In genomic region chr18:31101148-31102019, GRCh38 we compare ENCODE assay signal across 1 cellular context.
TF ChIP-seq lines count a peak whose summit lies in the region.

No MANE protein-coding gene starts in this region.

TF ChIP-seq in HepG2, 621 proteins besides CTCF, POLR2A, EP300 and RAD21 (continued from another document and continues in another):
- TF ChIP-seq ZBTB40 (IDR thresholded peaks at IDR 0.05) (no peak), ZBTB40 (CRISPR knock-in tag; IDR thresholded peaks at IDR 0.05) (0 out of 2 replicates have a peak, but pooled peaks have one; percentile 22), NCOA2 (CRISPR knock-in tag; IDR thresholded peaks at IDR 0.05) (peak; percentile 55; the same call in 1 of the 2 replicates), ZBTB46 (CRISPR knock-in tag; IDR thresholded peaks at IDR 0.05; ENCODE audit: borderline replicate concordance) (0 out of 2 replicates have a peak, but pooled peaks have one; percentile 57), BRD4 (CRISPR knock-in tag; IDR thresholded peaks at IDR 0.05) (peak; percentile 51; the same call in 1 of the 2 replicates), ZEB1 (IDR thresholded peaks at IDR 0.05; ENCODE audit: insufficient replicate concordance, low read depth) (peak; percentile 15), ZNF646 (CRISPR knock-in tag; IDR thresholded peaks at IDR 0.05) (no peak), NONO (IDR thresholded peaks at IDR 0.05) (no peak), NONO (CRISPR knock-in tag; conservative IDR thresholded peaks at IDR 0.05) (peak; percentile 47; the same call in 1 of the 2 replicates), THAP11 (CRISPR knock-in tag; IDR thresholded peaks at IDR 0.05) (0 out of 2 replicates have a peak, but pooled peaks have one; percentile 14), ZNF274 (CRISPR knock-in tag; IDR thresholded peaks at IDR 0.05) (peak; percentile 24; the same call in 1 of the 2 replicates), HOXA3 (CRISPR knock-in tag; IDR thresholded peaks at IDR 0.05) (peak; percentile 15; the same call in 1 of the 2 replicates), ELF3 (CRISPR knock-in tag; IDR thresholded peaks at IDR 0.05) (peak; percentile 22; the same call in 1 of the 2 replicates), KAT2B (IDR thresholded peaks at IDR 0.05; ENCODE audit: borderline replicate concordance, low read depth, low read length) (no peak), ZBTB8A (CRISPR knock-in tag; IDR thresholded peaks at IDR 0.05; ENCODE audit: borderline replicate concordance, low read depth) (0 out of 2 replicates have a peak, but pooled peaks have one; percentile 45), ZNF30 (CRISPR knock-in tag; IDR thresholded peaks at IDR 0.05) (no peak), MXD3 (CRISPR knock-in tag; IDR thresholded peaks at IDR 0.05) (peak; percentile 23; the same call in 1 of the 2 replicates), ZNF850 (CRISPR knock-in tag; conservative IDR thresholded peaks at IDR 0.05) (0 out of 2 replicates have a peak, but pooled peaks have one; percentile 21), KLF13 (CRISPR knock-in tag; IDR thresholded peaks at IDR 0.05) (no peak), ZNF746 (CRISPR knock-in tag; IDR thresholded peaks at IDR 0.05) (peak; percentile 20; the same call in 1 of the 2 replicates), SNAPC2 (CRISPR knock-in tag; IDR thresholded peaks at IDR 0.05) (0 out of 2 replicates have a peak, but pooled peaks have one; percentile 20), ZNF235 (CRISPR knock-in tag; IDR thresholded peaks at IDR 0.05; ENCODE audit: borderline replicate concordance) (peak; percentile 53; the same call in 1 of the 2 replicates), ZKSCAN1 (IDR thresholded peaks at IDR 0.05; ENCODE audit: low read length) (no peak), YEATS4 (CRISPR knock-in tag; IDR thresholded peaks at IDR 0.05; ENCODE audit: borderline replicate concordance) (peak; percentile 47), SOX6 (IDR thresholded peaks at IDR 0.05) (no peak), SOX6 (CRISPR knock-in tag; IDR thresholded peaks at IDR 0.05) (peak; percentile 47), SRY (CRISPR knock-in tag; IDR thresholded peaks at IDR 0.05) (0 out of 2 replicates have a peak, but pooled peaks have one; percentile 25), ZNF468 (CRISPR knock-in tag; IDR thresholded peaks at IDR 0.05) (no peak), RBM39 (IDR thresholded peaks at IDR 0.05; ENCODE audit: low read depth, low read length, poor library complexity, severe bottlenecking) (peak; percentile 22), ZNF275 (CRISPR knock-in tag; IDR thresholded peaks at IDR 0.05; ENCODE audit: borderline replicate concordance) (no peak), ARNT2 (CRISPR knock-in tag; IDR thresholded peaks at IDR 0.05; ENCODE audit: low read depth) (no peak), ARNTL (CRISPR knock-in tag; IDR thresholded peaks at IDR 0.05) (peak; percentile 40; the same call in 1 of the 2 replicates), FOXA3 (CRISPR knock-in tag; IDR thresholded peaks at IDR 0.05) (peak; percentile 51; the same call in 1 of the 2 replicates)
- TF ChIP-seq, protein P1, sequence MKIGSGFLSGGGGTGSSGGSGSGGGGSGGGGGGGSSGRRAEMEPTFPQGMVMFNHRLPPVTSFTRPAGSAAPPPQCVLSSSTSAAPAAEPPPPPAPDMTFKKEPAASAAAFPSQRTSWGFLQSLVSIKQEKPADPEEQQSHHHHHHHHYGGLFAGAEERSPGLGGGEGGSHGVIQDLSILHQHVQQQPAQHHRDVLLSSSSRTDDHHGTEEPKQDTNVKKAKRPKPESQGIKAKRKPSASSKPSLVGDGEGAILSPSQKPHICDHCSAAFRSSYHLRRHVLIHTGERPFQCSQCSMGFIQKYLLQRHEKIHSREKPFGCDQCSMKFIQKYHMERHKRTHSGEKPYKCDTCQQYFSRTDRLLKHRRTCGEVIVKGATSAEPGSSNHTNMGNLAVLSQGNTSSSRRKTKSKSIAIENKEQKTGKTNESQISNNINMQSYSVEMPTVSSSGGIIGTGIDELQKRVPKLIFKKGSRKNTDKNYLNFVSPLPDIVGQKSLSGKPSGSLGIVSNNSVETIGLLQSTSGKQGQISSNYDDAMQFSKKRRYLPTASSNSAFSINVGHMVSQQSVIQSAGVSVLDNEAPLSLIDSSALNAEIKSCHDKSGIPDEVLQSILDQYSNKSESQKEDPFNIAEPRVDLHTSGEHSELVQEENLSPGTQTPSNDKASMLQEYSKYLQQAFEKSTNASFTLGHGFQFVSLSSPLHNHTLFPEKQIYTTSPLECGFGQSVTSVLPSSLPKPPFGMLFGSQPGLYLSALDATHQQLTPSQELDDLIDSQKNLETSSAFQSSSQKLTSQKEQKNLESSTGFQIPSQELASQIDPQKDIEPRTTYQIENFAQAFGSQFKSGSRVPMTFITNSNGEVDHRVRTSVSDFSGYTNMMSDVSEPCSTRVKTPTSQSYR (CRISPR knock-in tag; IDR thresholded peaks at IDR 0.05; ENCODE audit: borderline replicate concordance): peak; percentile 88
